2 cellular contexts compared by ENCODE assay signal in genomic region chr1:202090994-202091393, GRCh38.
TF ChIP-seq lines count a peak whose summit lies in the region.

No MANE protein-coding gene starts in this region.

TF ChIP-seq in HEK293, 187 proteins besides CTCF, POLR2A, EP300 and RAD21:
- TF ChIP-seq PRDM10 (tag by site-specific recombination; IDR thresholded peaks at IDR 0.05) (peak; percentile 7; the same call in 1 of the 2 replicates), ZEB2 (tag by site-specific recombination; IDR thresholded peaks at IDR 0.05) (peak; percentile 12; the same call in 1 of the 2 replicates), ATF2 (tag by site-specific recombination; IDR thresholded peaks at IDR 0.05; ENCODE audit: low read depth) (0 out of 2 replicates have a peak, but pooled peaks have one; percentile 8), ZNF404 (tag by site-specific recombination; IDR thresholded peaks at IDR 0.05) (no peak), ZNF280C (tag by site-specific recombination; IDR thresholded peaks at IDR 0.05) (no peak)

TF ChIP-seq in K562, 482 proteins besides CTCF, POLR2A, EP300 and RAD21:
- TF ChIP-seq GATA2 (CRISPR knock-in tag; IDR thresholded peaks at IDR 0.05): peak; percentile 57
- no peak for TF ChIP-seq MGA (IDR thresholded peaks at IDR 0.05)
- TF ChIP-seq HDAC1 (IDR thresholded peaks at IDR 0.05): 0 out of 4 replicates have a peak, but pooled peaks of 1 of the 2 experiments have one; percentile 35
- TF ChIP-seq ATF3 (IDR thresholded peaks at IDR 0.05): peak; percentile 59
- no peak for TF ChIP-seq ATF3 (CRISPR knock-in tag; conservative IDR thresholded peaks at IDR 0.05)
- TF ChIP-seq THAP7 (CRISPR knock-in tag; IDR thresholded peaks at IDR 0.05): no peak
- TF ChIP-seq NKRF (IDR thresholded peaks at IDR 0.05; ENCODE audit: borderline replicate concordance): 0 out of 2 replicates have a peak, but pooled peaks have one; percentile 9
- 0 out of 2 replicates have a peak, but pooled peaks have one; percentile 13 for TF ChIP-seq JUND (IDR thresholded peaks at IDR 0.05; ENCODE audit: borderline replicate concordance, low read depth, low read length)
- TF ChIP-seq JUND (tag; IDR thresholded peaks at IDR 0.05; ENCODE audit: borderline replicate concordance, low read depth, low read length): no peak
- no peak for TF ChIP-seq TFE3 (CRISPR knock-in tag; IDR thresholded peaks at IDR 0.05)
- no peak for TF ChIP-seq NFE2 (IDR thresholded peaks at IDR 0.05; ENCODE audit: low read depth)
- peak; percentile 67; the same call in 1 of the 2 replicates for TF ChIP-seq ZNF12 (CRISPR knock-in tag; IDR thresholded peaks at IDR 0.05)
- peak; percentile 89 for TF ChIP-seq CTBP1 (IDR thresholded peaks at IDR 0.05; ENCODE audit: borderline replicate concordance)
